ENCODE assay signal across 8 cellular contexts in genomic region chr19:38849147-38849745, GRCh38. TPM values are rescaled to one million over a fixed set of nuclear protein-coding genes. Genes with fewer than 3 reads are reported as not detected.
A peak's percentile ranks its signal among the peaks of the same experiment; 100 is the strongest.
DNase-seq lines count a peak whose midpoint lies in the region; ATAC-seq and TF ChIP-seq lines count a peak whose summit lies in the region.

No MANE protein-coding gene starts in this region.

- peak overlapping the region; percentile 69 to 98 (median 86) for H3K4me3 ChIP-seq in heart right ventricle

- peaks cover 17 to 63% (median 47%) of the 10 kb centered on the region in 9 donors for H3K4me1 ChIP-seq in heart right ventricle

- ATAC-seq in HG02798 (IDR thresholded peaks at IDR 0.05; ENCODE audit: poor library complexity, unreplicated experiment), result peak; percentile 39
- ATAC-seq in heart right ventricle, result peak; percentile 37 to 66 (median 60)

- no peaks in the 10 kb centered on the region for H3K27me3 ChIP-seq in heart right ventricle

- no peaks in the 10 kb centered on the region for H3K9me3 ChIP-seq in heart right ventricle

- 0% methylated on average over 53 to 57 of the region's 57 CpGs for WGBS in heart right ventricle, 2 donors

- DNase-seq in EH (ENCODE audit: low read depth) (peak; percentile 95), NCI-H1694 treated with DMSO at 0.1 percent for 48 hours (lab: John Stamatoyannopoulos, UW) (peak; percentile 95), T-helper 1 cell (peak; percentile 95 to 99 (median 96)), amniotic epithelial cell (ENCODE audit: low read depth) (peak; percentile 87), heart right ventricle (peak; percentile 97 to 98), posterior vena cava (ENCODE audit: low spot score) (peak; percentile 99), type B pancreatic cell (ENCODE audit: extremely low spot score, unreplicated experiment) (peak; percentile 99)

- peaks cover 31% of the 10 kb centered on the region for H3K36me3 Mint-ChIP-seq in type B pancreatic cell

- H3K36me3 ChIP-seq in heart right ventricle, result peaks cover 0 to 43% (median 36%) of the 10 kb centered on the region in 9 donors

- TF ChIP-seq CTCF in heart right ventricle (IDR thresholded peaks at IDR 0.05), result no peak
- no peak for TF ChIP-seq CTCF in type B pancreatic cell (conservative IDR thresholded peaks at IDR 0.05)

- H3K4me3 Mint-ChIP-seq in type B pancreatic cell, result peak overlapping the region; percentile 97

- peak overlapping the region; percentile 100 for H3K27ac Mint-ChIP-seq in type B pancreatic cell

- H3K4me1 Mint-ChIP-seq in type B pancreatic cell (ENCODE audit: unreplicated experiment), result peaks cover 18% of the 10 kb centered on the region

- no peaks in the 10 kb centered on the region for H3K27me3 Mint-ChIP-seq in type B pancreatic cell

- peak overlapping the region; percentile 99 to 100 (median 100) for H3K27ac ChIP-seq in heart right ventricle

- no peaks in the 10 kb centered on the region for H3K9me3 Mint-ChIP-seq in type B pancreatic cell

- intact Hi-C loops in heart right ventricle (cut with DNase I) (loop anchor here in 5 of 10 donors (1.0 to 10.0 kb wide), 7 partner anchors 18 to 214 kb away; partner anchors contain the start of genes ECH1 (in 1 of the 5), MRPS12 (in 1 of the 5), NFKBIB (in 1 of the 5) and SARS2 (in 1 of the 5)), posterior vena cava (cut with DNase I) (no loop called here)

RNA-seq across cellular contexts. Expression of gene HNRNPL, which starts 0.5 kb away (rescaled TPM):
- total RNA-seq in heart right ventricle (100 to 1,000 TPM; 134 to 196 (median 170) TPM), posterior vena cava (100 to 1,000 TPM; 191 to 194 TPM), type B pancreatic cell (ENCODE audit: low replicate concordance) (338 and 451 TPM in 2 replicates)
- polyA plus RNA-seq in heart right ventricle, result 100 to 1,000 TPM; 130 to 181 TPM

RNA-seq across cellular contexts. Expression of gene ECH1, which starts 17.7 kb away (rescaled TPM):
- 100 to 1,000 TPM; 418 to 987 (median 671) TPM for total RNA-seq in heart right ventricle
- polyA plus RNA-seq in heart right ventricle, result 1,000 to 10,000 TPM in 1 of 2 donors, 100 to 1,000 TPM in 1; 446 to 1,208 TPM
- total RNA-seq in posterior vena cava, result 100 to 1,000 TPM; 100 to 158 TPM
- 134 and 142 TPM in 2 replicates for total RNA-seq in type B pancreatic cell (ENCODE audit: low replicate concordance)

RNA-seq across cellular contexts. Expression of gene RINL, which starts 28.8 kb away (rescaled TPM):
- total RNA-seq in heart right ventricle, result 1 to 10 TPM; 1.6 to 7.0 (median 2.8) TPM
- 10 to 100 TPM in 1 of 2 donors, 1 to 10 TPM in 1; 4.6 to 14.5 TPM for polyA plus RNA-seq in heart right ventricle
- 1 to 10 TPM; 5.8 to 6.1 TPM for total RNA-seq in posterior vena cava
- 1.7 and 3.4 TPM in 2 replicates for total RNA-seq in type B pancreatic cell (ENCODE audit: low replicate concordance)

RNA-seq across cellular contexts. Expression of gene LGALS4, which starts 36.5 kb away (rescaled TPM):
- 1 to 10 TPM in 2 of 10 donors, under 1 TPM in 6, not detected in 2; 0.16 to 2.0 (median 0.81) TPM for total RNA-seq in heart right ventricle
- 1 to 10 TPM in 1 of 2 donors, under 1 TPM in 1; 0.30 to 2.6 TPM for polyA plus RNA-seq in heart right ventricle
- under 1 TPM in 1 of 2 donors, not detected in 1; 0.86 TPM for total RNA-seq in posterior vena cava
- 33.4 and 104 TPM in 2 replicates for total RNA-seq in type B pancreatic cell (ENCODE audit: low replicate concordance)

RNA-seq across cellular contexts. Expression of gene SIRT2, which starts 50.2 kb away (rescaled TPM):
- total RNA-seq in heart right ventricle, result 100 to 1,000 TPM in 1 of 10 donors, 10 to 100 TPM in 9; 51.7 to 103 (median 72.6) TPM
- 10 to 100 TPM; 46.3 to 86.0 TPM for polyA plus RNA-seq in heart right ventricle
- total RNA-seq in posterior vena cava, result 10 to 100 TPM; 41.7 to 48.1 TPM
- total RNA-seq in type B pancreatic cell (ENCODE audit: low replicate concordance), result 43.7 and 46.0 TPM in 2 replicates

Comparison
In these comparisons a context has a peak if more than half of its experiments do, and no peak if none do; other contexts are left out.
1. Peak in every context shown above with its lines: DNase-seq, ATAC-seq, H3K4me3 ChIP-seq and H3K27ac ChIP-seq.